Comparison of ENCODE assay signal across 25 cellular contexts in the genomic region with DNA sequence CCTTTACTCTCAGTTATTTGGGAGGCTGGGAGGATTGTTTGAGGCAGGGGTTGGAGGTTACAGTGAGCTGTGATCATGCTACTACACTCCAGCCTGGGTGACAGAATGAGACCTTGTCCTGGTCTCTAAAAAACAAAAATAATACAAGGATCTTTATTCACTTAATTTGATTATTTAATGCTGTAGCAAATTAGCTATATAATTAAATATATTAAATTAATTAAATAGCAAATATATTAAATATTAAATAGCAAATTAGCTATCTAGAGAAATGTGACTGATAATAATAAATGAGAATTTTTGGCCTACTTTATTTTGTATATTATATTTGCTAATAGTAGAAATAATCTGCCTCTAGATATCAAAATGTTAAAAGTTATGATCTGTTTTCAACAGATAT.
A peak's percentile ranks its signal among the peaks of the same experiment; 100 is the strongest.
DNase-seq lines count a peak whose midpoint lies in the region; ATAC-seq, FAIRE-seq and TF ChIP-seq lines count a peak whose summit lies in the region.
"Had no signal": no experiment of that assay in that cellular context is flagged by ENCODE, and none has a peak within 500 bp of the region (broad histone marks: within the 10 kb centered on the region; RNA-seq: fewer than 3 reads in every experiment).

No MANE protein-coding gene starts in this region.

- no peak overlapping the region for H3K9ac ChIP-seq in kidney (ENCODE audit: low read length in 2 of 2)
- H3K9ac ChIP-seq: BLaER1 had no signal

- no peak overlapping the region for H3K4me3 Mint-ChIP-seq in stimulated activated naive B cell treated with anti-CD40 and anti-IgM and Interleukin-4, amounts not matched to agents 10 μg/mL and 1 μg/mL and 100 μg/mL, for 72 hours
- H3K4me3 Mint-ChIP-seq: CD14-positive monocyte; CD4-positive, alpha-beta memory T cell; CD4-positive, CD25-positive, alpha-beta regulatory T cell; CD8-positive, alpha-beta memory T cell had no signal

- H3K27ac Mint-ChIP-seq in stimulated activated naive B cell treated with anti-CD40 and anti-IgM and Interleukin-4, amounts not matched to agents 10 μg/mL and 1 μg/mL and 100 μg/mL, for 72 hours = no peak overlapping the region
- H3K27ac Mint-ChIP-seq: CD14-positive monocyte; CD4-positive, alpha-beta memory T cell; CD4-positive, CD25-positive, alpha-beta regulatory T cell; CD8-positive, alpha-beta memory T cell had no signal

- H3K36me3 Mint-ChIP-seq in stimulated activated naive B cell treated with anti-CD40 and anti-IgM and Interleukin-4, amounts not matched to agents 10 μg/mL and 1 μg/mL and 100 μg/mL, for 72 hours = no peaks in the 10 kb centered on the region
- H3K36me3 Mint-ChIP-seq: CD14-positive monocyte; CD4-positive, alpha-beta memory T cell; CD4-positive, CD25-positive, alpha-beta regulatory T cell; CD8-positive, alpha-beta memory T cell had no signal

- peaks cover 0 to 6% of the 10 kb centered on the region in 2 donors for H3K9me3 Mint-ChIP-seq in stimulated activated naive B cell treated with anti-CD40 and anti-IgM and Interleukin-4, amounts not matched to agents 10 μg/mL and 1 μg/mL and 100 μg/mL, for 72 hours

- ATAC-seq in stimulated activated naive B cell treated with anti-CD40 and anti-IgM and Interleukin-4, amounts not matched to agents 10 μg/mL and 1 μg/mL and 100 μg/mL, for 72 hours (replicated peaks) = no peak
- ATAC-seq: GM12878 had no signal

- no peaks in the 10 kb centered on the region for H3K27me3 Mint-ChIP-seq in stimulated activated naive B cell treated with anti-CD40 and anti-IgM and Interleukin-4, amounts not matched to agents 10 μg/mL and 1 μg/mL and 100 μg/mL, for 72 hours
- H3K27me3 Mint-ChIP-seq: CD4-positive, alpha-beta memory T cell; CD4-positive, CD25-positive, alpha-beta regulatory T cell; CD8-positive, alpha-beta memory T cell had no signal

- H3K4me1 Mint-ChIP-seq in stimulated activated naive B cell treated with anti-CD40 and anti-IgM and Interleukin-4, amounts not matched to agents 10 μg/mL and 1 μg/mL and 100 μg/mL, for 72 hours = no peaks in the 10 kb centered on the region
- H3K4me1 Mint-ChIP-seq: CD14-positive monocyte; CD4-positive, alpha-beta memory T cell; CD4-positive, CD25-positive, alpha-beta regulatory T cell; CD8-positive, alpha-beta memory T cell had no signal

- FAIRE-seq in A204.1 (lab: Jason Lieb, UNC) (peak; percentile 21), colon (lab: Jason Lieb, UNC) (peak; percentile 76), kidney (lab: Jason Lieb, UNC) (peak; percentile 68)
- FAIRE-seq: GM12878, GM12892, GM18507 had no signal

- H3K36me3 ChIP-seq in kidney (ENCODE audit: control insufficient read depth in 1 of 2, insufficient read depth in 2 of 2, low read length in 2 of 2) = no peaks in the 10 kb centered on the region
- H3K36me3 ChIP-seq: BE2C, BLaER1 had no signal

- no peak overlapping the region for H3K4me3 ChIP-seq in kidney (ENCODE audit: low read length in 2 of 2)
- H3K4me3 ChIP-seq: BLaER1, GM12878 had no signal

- no peaks in the 10 kb centered on the region for H3K9me3 ChIP-seq in kidney (ENCODE audit: control insufficient read depth in 1 of 2, low read length in 2 of 2)
- H3K9me3 ChIP-seq: BE2C, BLaER1 had no signal

- DNase-seq in kidney (no peak), HT-29 (ENCODE audit: low spot score) (no peak)
- no peak for DNase-seq in stimulated activated naive B cell treated with anti-CD40 and anti-IgM and Interleukin-4, amounts not matched to agents 10 μg/mL and 1 μg/mL and 100 μg/mL, for 72 hours
- DNase-seq: ACHN; BE2C; C1 segment of cervical spinal cord; CD4-positive, alpha-beta memory T cell; CD4-positive, CD25-positive, alpha-beta regulatory T cell; CD8-positive, alpha-beta memory T cell; COR-L47; DMS 273 treated with DMSO at 0.1 percent for 48 hours; DMS153; DMS53; DMS79; DND-41; EL; GDM1 had no signal

- no peaks in the 10 kb centered on the region for H3K4me1 ChIP-seq in kidney (ENCODE audit: control insufficient read depth in 1 of 2, insufficient read depth in 1 of 2, low read depth in 1 of 2, low read length in 2 of 2)
- H3K4me1 ChIP-seq: BE2C, BLaER1 had no signal

- intact Hi-C loops in kidney (cut with DNase I) = no loop called here

- no peak for TF ChIP-seq CTCF in kidney (IDR thresholded peaks at IDR 0.05; ENCODE audit: borderline replicate concordance, extremely low read depth, insufficient read depth)

- H3K27ac ChIP-seq in kidney (ENCODE audit: low read depth in 2 of 2, low read length in 2 of 2) = no peak overlapping the region
- H3K27ac ChIP-seq: 22Rv1, BLaER1 had no signal
